17 cellular contexts compared by ENCODE assay signal in genomic region chr5:37772255-37772654, GRCh38.
A peak's percentile ranks its signal among the peaks of the same experiment; 100 is the strongest.
DNase-seq lines count a peak whose midpoint lies in the region; ATAC-seq and TF ChIP-seq lines count a peak whose summit lies in the region.
"Had no signal": no experiment of that assay in that cellular context is flagged by ENCODE, and none has a peak within 500 bp of the region (broad histone marks: within the 10 kb centered on the region; RNA-seq: fewer than 3 reads in every experiment).

No MANE protein-coding gene starts in this region.

- H3K4me2 ChIP-seq in GM23248 (ENCODE audit: unreplicated experiment) (peak overlapping the region; percentile 48), osteoblast (ENCODE audit: insufficient read depth, low read length) (peak overlapping the region; percentile 40), MM.1S (ENCODE audit: low read depth, low read length) (no peak overlapping the region)
- H3K4me2 ChIP-seq: A549 had no signal

- peak overlapping the region; percentile 82 for H3K27ac ChIP-seq in GM23248
- peak overlapping the region; percentile 73 for H3K27ac ChIP-seq in RWPE2 (ENCODE audit: poor library complexity, severe bottlenecking)
- H3K27ac ChIP-seq in epithelial cell of prostate: peak overlapping the region; percentile 8
- H3K27ac ChIP-seq in osteoblast (ENCODE audit: low read depth, low read length): peak overlapping the region; percentile 95
- H3K27ac ChIP-seq in MM.1S (ENCODE audit: low read length): no peak overlapping the region
- H3K27ac ChIP-seq: A549 had no signal

- H3K9ac ChIP-seq in GM23248 (peak overlapping the region; percentile 37; the same call in 1 of the 2 replicates), MM.1S (ENCODE audit: low read length) (no peak overlapping the region)

- no peak for DNase-seq in GM23248
- no peak for DNase-seq in RWPE2 (ENCODE audit: low spot score)
- DNase-seq in epithelial cell of prostate (ENCODE audit: low read depth, low spot score): no peak
- DNase-seq in osteoblast (ENCODE audit: insufficient read length, low spot score, missing footprints): no peak
- DNase-seq in MM.1S: no peak
- DNase-seq in NCI-H2171 treated with DMSO at 0.1 percent for 48 hours (lab: John Stamatoyannopoulos, UW): no peak
- DNase-seq: AML-193, Caco-2, DMS153, Kasumi-1, NCI-H1105 treated with DMSO at 0.1 percent for 48 hours, NCI-H187 treated with DMSO at 0.1 percent for 48 hours, NCI-H446 treated with DMSO at 0.1 percent for 48 hours had no signal

- peaks cover 54% of the 10 kb centered on the region for H3F3A ChIP-seq in GM23248 (ENCODE audit: insufficient read depth)
- H3F3A ChIP-seq in MM.1S (ENCODE audit: insufficient read depth, low read length): no peaks in the 10 kb centered on the region

- H3K9me3 ChIP-seq in GM23248 (ENCODE audit: low read depth): no peaks in the 10 kb centered on the region
- peaks cover 5% of the 10 kb centered on the region for H3K9me3 ChIP-seq in RWPE2 (ENCODE audit: severe bottlenecking)
- H3K9me3 ChIP-seq in osteoblast (ENCODE audit: low read depth, low read length): no peaks in the 10 kb centered on the region
- H3K9me3 ChIP-seq in MM.1S (replicated peaks; ENCODE audit: insufficient read depth, low read length): no peaks in the 10 kb centered on the region

- peaks cover 60% of the 10 kb centered on the region for H3K4me1 ChIP-seq in GM23248 (ENCODE audit: insufficient read depth)
- peaks cover 15% of the 10 kb centered on the region for H3K4me1 ChIP-seq in RWPE2 (ENCODE audit: insufficient read depth, poor library complexity, severe bottlenecking)
- H3K4me1 ChIP-seq in osteoblast (ENCODE audit: insufficient read depth, low read length): peaks cover 52% of the 10 kb centered on the region
- H3K4me1 ChIP-seq in MM.1S (ENCODE audit: low read length): no peaks in the 10 kb centered on the region
- H3K4me1 ChIP-seq: A549, Caco-2 had no signal

- H3K79me2 ChIP-seq in GM23248 (ENCODE audit: insufficient read depth) (no peaks in the 10 kb centered on the region), osteoblast (ENCODE audit: insufficient read depth, low read length) (no peaks in the 10 kb centered on the region), MM.1S (ENCODE audit: low read length) (no peaks in the 10 kb centered on the region)

- TF ChIP-seq CTCF in RWPE2 (IDR thresholded peaks at IDR 0.05; ENCODE audit: poor library complexity, severe bottlenecking): no peak
- no peak for TF ChIP-seq CTCF in osteoblast (IDR thresholded peaks at IDR 0.05; ENCODE audit: extremely low read depth, low read depth, low read length)
- TF ChIP-seq CTCF in MM.1S (IDR thresholded peaks at IDR 0.05; ENCODE audit: low read length): no peak

- no peaks in the 10 kb centered on the region for H3K36me3 ChIP-seq in GM23248 (ENCODE audit: low read depth)
- H3K36me3 ChIP-seq in RWPE2 (ENCODE audit: low read depth): no peaks in the 10 kb centered on the region
- H3K36me3 ChIP-seq in osteoblast (ENCODE audit: insufficient read depth, low read length): no peaks in the 10 kb centered on the region
- H3K36me3 ChIP-seq in MM.1S (replicated peaks; ENCODE audit: insufficient read depth, low read length): no peaks in the 10 kb centered on the region

- no peak overlapping the region for H3K4me3 ChIP-seq in GM23248
- no peak overlapping the region for H3K4me3 ChIP-seq in RWPE2 (ENCODE audit: severe bottlenecking)
- H3K4me3 ChIP-seq in osteoblast (ENCODE audit: insufficient read depth, low read length): no peak overlapping the region
- no peak overlapping the region for H3K4me3 ChIP-seq in MM.1S (ENCODE audit: low read length)
- H3K4me3 ChIP-seq: A549 had no signal

- in situ Hi-C loops in GM23248 (cut with MboI): no loop called here

- 93 to 97% methylated on average over 2 of the region's 2 CpGs for WGBS in GM23248 (ENCODE audit: low coverage in 1 of 2, low lambda C conversion rate in 2 of 2, missing lambda C conversion rate in 2 of 2), 2 experiments

- H3K9me2 ChIP-seq in GM23248 (ENCODE audit: insufficient read depth): no peaks in the 10 kb centered on the region
- no peaks in the 10 kb centered on the region for H3K9me2 ChIP-seq in MM.1S (replicated peaks; ENCODE audit: insufficient read depth, low read length)

- ATAC-seq in RWPE2 (ENCODE audit: low read depth): no peak
- ATAC-seq in GM21390 (IDR thresholded peaks at IDR 0.05; ENCODE audit: unreplicated experiment): no peak
- ATAC-seq in GM21529 (IDR thresholded peaks at IDR 0.05; ENCODE audit: unreplicated experiment): no peak
- ATAC-seq: Right ventricle myocardium inferior had no signal

- H4K20me1 ChIP-seq in GM23248 (ENCODE audit: insufficient read depth) (no peaks in the 10 kb centered on the region), osteoblast (ENCODE audit: insufficient read depth, low read length) (no peaks in the 10 kb centered on the region), MM.1S (ENCODE audit: insufficient read depth, low read length) (no peaks in the 10 kb centered on the region)

- H3K27me3 ChIP-seq in GM23248 (replicated peaks; ENCODE audit: insufficient read depth): no peaks in the 10 kb centered on the region
- no peaks in the 10 kb centered on the region for H3K27me3 ChIP-seq in RWPE2 (ENCODE audit: insufficient read depth, poor library complexity, severe bottlenecking)
- H3K27me3 ChIP-seq in osteoblast (ENCODE audit: insufficient read depth, low read length): no peaks in the 10 kb centered on the region
- H3K27me3 ChIP-seq in MM.1S (replicated peaks; ENCODE audit: insufficient read depth, low read length): no peaks in the 10 kb centered on the region

- no peak overlapping the region for H2AFZ ChIP-seq in GM23248
- peak overlapping the region; percentile 1 for H2AFZ ChIP-seq in osteoblast (ENCODE audit: low read length)
- H2AFZ ChIP-seq in MM.1S (ENCODE audit: low read length): no peak overlapping the region
